12 cellular contexts compared by ENCODE assay signal in the genomic region with DNA sequence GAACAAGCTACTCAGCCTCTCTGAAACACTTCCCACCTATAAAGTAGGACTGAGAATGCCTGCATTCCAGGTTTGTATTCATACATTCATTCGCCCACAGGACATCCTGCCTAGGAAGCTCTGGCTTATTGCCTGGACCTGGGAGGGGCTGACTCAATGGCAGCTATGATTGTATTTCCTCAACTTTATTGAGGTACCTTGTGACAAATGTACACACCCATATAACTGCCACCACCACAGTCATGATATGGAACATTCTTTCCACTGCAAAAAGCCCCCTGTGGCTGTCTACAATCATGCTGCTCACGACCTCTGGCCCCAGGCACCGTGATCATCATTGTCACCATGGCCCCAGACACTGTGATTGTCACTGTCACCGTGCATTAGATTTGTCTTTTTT.
DNase-seq lines count a peak whose midpoint lies in the region; ATAC-seq and TF ChIP-seq lines count a peak whose summit lies in the region.
"Had no signal": no experiment of that assay in that cellular context is flagged by ENCODE, and none has a peak within 500 bp of the region (broad histone marks: within the 10 kb centered on the region; RNA-seq: fewer than 3 reads in every experiment).

No MANE protein-coding gene starts in this region.

- no peak for TF ChIP-seq CTCF in BJ (IDR thresholded peaks at IDR 0.05; ENCODE audit: insufficient read depth, low read depth, low read length)
- TF ChIP-seq CTCF in IMR-90 (conservative IDR thresholded peaks at IDR 0.05; ENCODE audit: low read depth, low read length) = no peak
- TF ChIP-seq CTCF in brain microvascular endothelial cell (IDR thresholded peaks at IDR 0.05; ENCODE audit: low read depth, low read length, missing control alignments) = no peak
- no peak for TF ChIP-seq CTCF in left lung (IDR thresholded peaks at IDR 0.05)
- no peak for TF ChIP-seq CTCF in vagina (IDR thresholded peaks at IDR 0.05)
- no peak for TF ChIP-seq CTCF in sigmoid colon (IDR thresholded peaks at IDR 0.05)
- no peak for TF ChIP-seq CTCF in tibial nerve (IDR thresholded peaks at IDR 0.05)

- TF ChIP-seq POLR2A in IMR-90 (IDR thresholded peaks at IDR 0.05; ENCODE audit: low read depth, low read length) (no peak), vagina (IDR thresholded peaks at IDR 0.05) (no peak), sigmoid colon (IDR thresholded peaks at IDR 0.05) (no peak), tibial nerve (IDR thresholded peaks at IDR 0.05) (no peak)

- H3K9me3 ChIP-seq in IMR-90 (ENCODE audit: control insufficient read depth, insufficient read depth, low read length) (peaks cover 7% of the 10 kb centered on the region), left lung (peaks cover 0 to 18% of the 10 kb centered on the region in 2 donors), vagina (no peaks in the 10 kb centered on the region), sigmoid colon (peaks cover 0 to 8% (median 4%) of the 10 kb centered on the region in 4 donors), tibial nerve (peaks cover 0 to 25% (median 5%) of the 10 kb centered on the region in 4 donors)
- H3K9me3 ChIP-seq: BE2C had no signal

- intact Hi-C loops in IMR-90 (cut with micrococcal nuclease) (no loop called here), left lung (cut with DNase I) (no loop called here), vagina (cut with DNase I) (no loop called here), sigmoid colon (cut with DNase I) (no loop called here)

- peak; percentile 6 for DNase-seq in BJ (ENCODE audit: low read depth)
- DNase-seq in IMR-90 = peak; percentile 35
- peak; percentile 19 for DNase-seq in brain microvascular endothelial cell
- DNase-seq in left lung = peak in 1 of 2 donors; percentile 1
- no peak for DNase-seq in vagina (ENCODE audit: extremely low spot score in 2 of 2)
- no peak for DNase-seq in sigmoid colon
- no peak for DNase-seq in tibial nerve (ENCODE audit: low spot score in 2 of 2)
- DNase-seq: activated gamma-delta T cell, BE2C, natural killer cell, WERI-Rb-1 had no signal

- H4K91ac ChIP-seq in IMR-90 (ENCODE audit: insufficient read depth, low read depth, low read length) = no peak overlapping the region

- H2BK120ac ChIP-seq in IMR-90 (ENCODE audit: low read depth, low read length) = no peak overlapping the region

- no TSS peak for BruUV-seq in IMR-90 (replicated peaks; lab: Mats Ljungman, UMichigan)

- H2BK15ac ChIP-seq in IMR-90 (ENCODE audit: low read depth, low read length) = no peak overlapping the region

- no peak overlapping the region for H2BK5ac ChIP-seq in IMR-90 (ENCODE audit: low read depth, low read length, poor library complexity, severe bottlenecking)

- H3K14ac ChIP-seq in IMR-90 (replicated peaks; ENCODE audit: low read depth, low read length) = no peak overlapping the region

- no peak overlapping the region for H3K27ac ChIP-seq in IMR-90 (ENCODE audit: insufficient read depth, low read length)
- no peak overlapping the region for H3K27ac ChIP-seq in brain microvascular endothelial cell
- no peak overlapping the region for H3K27ac ChIP-seq in left lung
- H3K27ac ChIP-seq in vagina = no peak overlapping the region
- no peak overlapping the region for H3K27ac ChIP-seq in sigmoid colon
- no peak overlapping the region for H3K27ac ChIP-seq in tibial nerve
- H3K27ac ChIP-seq: WERI-Rb-1 had no signal

- CTCF ChIA-PET in BJ (lab: Yijun Ruan, JAX) = no interaction called here
- CTCF ChIA-PET in IMR-90 (lab: Yijun Ruan, JAX) = no interaction called here

- H3K4me3 ChIP-seq in BJ (ENCODE audit: low read depth, low read length) (no peak overlapping the region), IMR-90 (ENCODE audit: insufficient read depth, low read depth, low read length) (no peak overlapping the region), brain microvascular endothelial cell (ENCODE audit: low read depth, low read length) (no peak overlapping the region), left lung (no peak overlapping the region), vagina (no peak overlapping the region), sigmoid colon (no peak overlapping the region), tibial nerve (no peak overlapping the region)

- dilution Hi-C loops in IMR-90 (cut with HindIII; ENCODE audit: low sequenced_read_pairs, unreplicated experiment) = no loop called here

- TF ChIP-seq EP300 in sigmoid colon (IDR thresholded peaks at IDR 0.05) = no peak
- TF ChIP-seq EP300 in tibial nerve (IDR thresholded peaks at IDR 0.05) = no peak

- H3K9ac ChIP-seq in IMR-90 (ENCODE audit: low read depth, low read length) = no peak overlapping the region

- no peak overlapping the region for H3K56ac ChIP-seq in IMR-90 (ENCODE audit: extremely low read depth, insufficient read depth, low read length)

- POLR2A ChIA-PET in BJ (lab: Charles Lee) (no interaction called here), IMR-90 (lab: Charles Lee; ENCODE audit: unreplicated experiment) (no interaction called here)

- no peak overlapping the region for H3K18ac ChIP-seq in IMR-90 (ENCODE audit: low read depth, low read length)

- in situ Hi-C loops in IMR-90 (cut with MboI; ENCODE audit: low sequenced_read_pairs) (no loop called here), brain microvascular endothelial cell (cut with HindIII; ENCODE audit: low pct_ligation_motif_present, low sequenced_read_pairs) (no loop called here)

- H3K4me1 ChIP-seq in IMR-90 (ENCODE audit: control insufficient read depth, insufficient read depth, low read length) (no peaks in the 10 kb centered on the region), left lung (no peaks in the 10 kb centered on the region), vagina (no peaks in the 10 kb centered on the region), sigmoid colon (no peaks in the 10 kb centered on the region), tibial nerve (peaks cover 0 to 12% (median 0%) of the 10 kb centered on the region in 4 donors)

- no peak for ATAC-seq in IMR-90 (ENCODE audit: low read depth)
- ATAC-seq in left lung = peak; percentile 52
- ATAC-seq in HG02759 (IDR thresholded peaks at IDR 0.05; ENCODE audit: unreplicated experiment) = no peak

- H3K4ac ChIP-seq in IMR-90 (ENCODE audit: low read depth, low read length) = no peak overlapping the region

- TF ChIP-seq RAD21 in IMR-90 (IDR thresholded peaks at IDR 0.05; ENCODE audit: low read length) = no peak

- H2BK20ac ChIP-seq in IMR-90 (ENCODE audit: low read depth, low read length) = no peak overlapping the region

- H3K9me1 ChIP-seq in IMR-90 (ENCODE audit: insufficient read depth, low read length) = no peaks in the 10 kb centered on the region

- no peaks in the 10 kb centered on the region for H4K20me1 ChIP-seq in IMR-90 (ENCODE audit: insufficient read depth, low read length)

- no peak overlapping the region for H3K4me2 ChIP-seq in IMR-90 (ENCODE audit: low read depth, low read length)

- H3K23ac ChIP-seq in IMR-90 (ENCODE audit: low read depth, low read length) = no peak overlapping the region

- no CpG with 5 or more reads among the region's 4 CpGs for WGBS in IMR-90 (ENCODE audit: extremely low coverage in 2 of 2, insufficient read length in 1 of 2), 2 experiments
- 14 to 51% methylated on average over 4 of the region's 4 CpGs for WGBS in sigmoid colon, 2 donors
- 43 to 70% methylated on average over 4 of the region's 4 CpGs for WGBS in tibial nerve, 2 donors

- no peaks in the 10 kb centered on the region for H3K79me1 ChIP-seq in IMR-90 (ENCODE audit: low read depth in 1 of 2, low read length in 2 of 2)

- H2AK5ac ChIP-seq in IMR-90 (ENCODE audit: low read depth, low read length) = no peak overlapping the region

- no peak overlapping the region for H2AFZ ChIP-seq in IMR-90 (replicated peaks; ENCODE audit: low read length, poor library complexity)

- no peak overlapping the region for H4K5ac ChIP-seq in IMR-90 (ENCODE audit: low read depth, low read length)

- no peak overlapping the region for H2AK9ac ChIP-seq in IMR-90 (replicated peaks; ENCODE audit: low read depth, low read length, poor library complexity)

- H3K36me3 ChIP-seq in BJ (ENCODE audit: control insufficient read depth, insufficient read depth, low read length) (no peaks in the 10 kb centered on the region), IMR-90 (ENCODE audit: control insufficient read depth, insufficient read depth, low read length) (no peaks in the 10 kb centered on the region), brain microvascular endothelial cell (replicated peaks) (no peaks in the 10 kb centered on the region), left lung (no peaks in the 10 kb centered on the region), vagina (no peaks in the 10 kb centered on the region), sigmoid colon (no peaks in the 10 kb centered on the region), tibial nerve (peaks cover 0 to 5% (median 0%) of the 10 kb centered on the region in 3 donors)
- H3K36me3 ChIP-seq: BE2C, WERI-Rb-1 had no signal

- H4K8ac ChIP-seq in IMR-90 (ENCODE audit: low read depth in 2 of 2, low read length in 2 of 2) = no peak overlapping the region

- H3K27me3 ChIP-seq in BJ (ENCODE audit: control insufficient read depth, insufficient read depth, low read length) = no peaks in the 10 kb centered on the region
- peaks cover 12% of the 10 kb centered on the region for H3K27me3 ChIP-seq in IMR-90 (ENCODE audit: control insufficient read depth, insufficient read depth, low read length)
- peaks cover 3% of the 10 kb centered on the region for H3K27me3 ChIP-seq in brain microvascular endothelial cell (replicated peaks)
- H3K27me3 ChIP-seq in left lung = no peaks in the 10 kb centered on the region
- H3K27me3 ChIP-seq in vagina = no peaks in the 10 kb centered on the region
- H3K27me3 ChIP-seq in sigmoid colon = no peaks in the 10 kb centered on the region
- H3K27me3 ChIP-seq in tibial nerve = no peaks in the 10 kb centered on the region
- H3K27me3 ChIP-seq: BE2C had no signal

TF ChIP-seq in IMR-90, 13 proteins besides CTCF, POLR2A, EP300 and RAD21 (continues in another document):
- no peak for TF ChIP-seq BHLHE40 (IDR thresholded peaks at IDR 0.05; ENCODE audit: low read depth, low read length)
- no peak for TF ChIP-seq NFE2L2 (IDR thresholded peaks at IDR 0.05; ENCODE audit: low read depth, low read length)
- TF ChIP-seq, protein P1, sequence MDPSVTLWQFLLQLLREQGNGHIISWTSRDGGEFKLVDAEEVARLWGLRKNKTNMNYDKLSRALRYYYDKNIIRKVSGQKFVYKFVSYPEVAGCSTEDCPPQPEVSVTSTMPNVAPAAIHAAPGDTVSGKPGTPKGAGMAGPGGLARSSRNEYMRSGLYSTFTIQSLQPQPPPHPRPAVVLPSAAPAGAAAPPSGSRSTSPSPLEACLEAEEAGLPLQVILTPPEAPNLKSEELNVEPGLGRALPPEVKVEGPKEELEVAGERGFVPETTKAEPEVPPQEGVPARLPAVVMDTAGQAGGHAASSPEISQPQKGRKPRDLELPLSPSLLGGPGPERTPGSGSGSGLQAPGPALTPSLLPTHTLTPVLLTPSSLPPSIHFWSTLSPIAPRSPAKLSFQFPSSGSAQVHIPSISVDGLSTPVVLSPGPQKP (IDR thresholded peaks at IDR 0.05; ENCODE audit: borderline replicate concordance, low read depth, low read length) = no peak
- TF ChIP-seq FOS (IDR thresholded peaks at IDR 0.05; ENCODE audit: low read depth, low read length) = no peak
- TF ChIP-seq CHD1 (IDR thresholded peaks at IDR 0.05; ENCODE audit: low read depth, low read length) = no peak

Comparison
In these comparisons a context has a peak if more than half of its experiments do, and no peak if none do; other contexts are left out.
1. DNase-seq: peak in BJ (single experiment), IMR-90 (single experiment) and brain microvascular endothelial cell (single experiment); none in vagina (0 of 2), sigmoid colon (single experiment) and tibial nerve (0 of 2).